8 cellular contexts compared by ENCODE assay signal in genomic region chr22:46250035-46250782, GRCh38. TPM values are rescaled to one million over a fixed set of nuclear protein-coding genes. Genes with fewer than 3 reads are reported as not detected.
DNase-seq lines count a peak whose midpoint lies in the region; TF ChIP-seq lines count a peak whose summit lies in the region.

TSS of gene CDPF1 (minus strand) at chr22:46250293. CDS start at chr22:46248284, 2,009 bp downstream.

- peak within 1 kb of the TSS; percentile 46 for H3K27ac ChIP-seq in temporal lobe (ENCODE audit: low read depth, low read length)

- peaks cover 11% of the 10 kb centered on the region for H3K27me3 Mint-ChIP-seq in activated naive CD4-positive, alpha-beta T cell treated with anti-CD3 and anti-CD28 coated beads, Interleukin-2, amount 10 ng/mL, durations not matched to agents 7 days and 5 days

- in situ Hi-C loops in SK-MEL-5 (cut with HindIII; ENCODE audit: low pct_unique_long_range_greater_than_20kb, low sequenced_read_pairs) = loop anchor here (25.0 kb wide), 1 partner anchor 113 kb away; no protein-coding TSS in a partner anchor

- H3K4me1 Mint-ChIP-seq in activated naive CD4-positive, alpha-beta T cell treated with anti-CD3 and anti-CD28 coated beads, Interleukin-2, amount 10 ng/mL, durations not matched to agents 7 days and 5 days = peaks cover 36% of the 10 kb centered on the region

- peaks cover 2% of the 10 kb centered on the region for H3K9me3 Mint-ChIP-seq in activated naive CD4-positive, alpha-beta T cell treated with anti-CD3 and anti-CD28 coated beads, Interleukin-2, amount 10 ng/mL, durations not matched to agents 7 days and 5 days

- H3K27ac Mint-ChIP-seq in activated naive CD4-positive, alpha-beta T cell treated with anti-CD3 and anti-CD28 coated beads, Interleukin-2, amount 10 ng/mL, durations not matched to agents 7 days and 5 days = peak within 1 kb of the TSS; percentile 82

- CTCF ChIA-PET in activated naive CD4-positive, alpha-beta T cell treated with anti-CD3 and anti-CD28 coated beads, Interleukin-2, amount 10 ng/mL, durations not matched to agents 7 days and 5 days (lab: Charles Lee) = interaction anchor here (1.0 kb wide), 2 partner anchors 10 to 46 kb away, joined by 3 read pairs; partner anchors contain the start of gene GTSE1

- peaks cover 6% of the 10 kb centered on the region for H3K36me3 Mint-ChIP-seq in activated naive CD4-positive, alpha-beta T cell treated with anti-CD3 and anti-CD28 coated beads, Interleukin-2, amount 10 ng/mL, durations not matched to agents 7 days and 5 days

- DNase-seq in GDM1 (lab: John Stamatoyannopoulos, UW) (peak; percentile 92), GOT3 (lab: John Stamatoyannopoulos, UW) (peak; percentile 65), SK-MEL-5 (ENCODE audit: low read depth, low spot score) (peak; percentile 86), globus pallidus (ENCODE audit: low spot score) (peak; percentile 85), occipital lobe (lab: John Stamatoyannopoulos, UW) (peak; percentile 88)
- DNase-seq in activated naive CD4-positive, alpha-beta T cell treated with anti-CD3 and anti-CD28 coated beads, Interleukin-2, amount 10 ng/mL, durations not matched to agents 7 days and 5 days = peak; percentile 93

- peak within 1 kb of the TSS; percentile 83 for H3K4me3 Mint-ChIP-seq in activated naive CD4-positive, alpha-beta T cell treated with anti-CD3 and anti-CD28 coated beads, Interleukin-2, amount 10 ng/mL, durations not matched to agents 7 days and 5 days

- TF ChIP-seq CTCF in LNCAP (IDR thresholded peaks at IDR 0.05) = peak; percentile 21; the same call in 1 of the 2 replicates

RNA-seq across cellular contexts. Expression of gene CDPF1, which starts in this region (rescaled TPM):
- total RNA-seq in SK-MEL-5 (2014; rRNA removed; shearing (Covaris generic)) = 24.4 and 29.2 TPM in 2 replicates
- polyA plus RNA-seq in SK-MEL-5 (2015; cell fraction: cytosol; rRNA removed) = 23.2 and 28.8 TPM in 2 replicates
- polyA plus RNA-seq in SK-MEL-5 (2015; cell fraction: nucleus; rRNA removed) = 58.7 and 94.8 TPM in 2 replicates
- total RNA-seq in occipital lobe = 15.3 TPM
- total RNA-seq in temporal lobe = 12.3 TPM

Comparison
In these comparisons a context has a peak if more than half of its experiments do, and no peak if none do; other contexts are left out.
1. Peak in every context shown above with its lines: DNase-seq and H3K27ac ChIP-seq.